10 cellular contexts compared by ENCODE assay signal in the genomic region with DNA sequence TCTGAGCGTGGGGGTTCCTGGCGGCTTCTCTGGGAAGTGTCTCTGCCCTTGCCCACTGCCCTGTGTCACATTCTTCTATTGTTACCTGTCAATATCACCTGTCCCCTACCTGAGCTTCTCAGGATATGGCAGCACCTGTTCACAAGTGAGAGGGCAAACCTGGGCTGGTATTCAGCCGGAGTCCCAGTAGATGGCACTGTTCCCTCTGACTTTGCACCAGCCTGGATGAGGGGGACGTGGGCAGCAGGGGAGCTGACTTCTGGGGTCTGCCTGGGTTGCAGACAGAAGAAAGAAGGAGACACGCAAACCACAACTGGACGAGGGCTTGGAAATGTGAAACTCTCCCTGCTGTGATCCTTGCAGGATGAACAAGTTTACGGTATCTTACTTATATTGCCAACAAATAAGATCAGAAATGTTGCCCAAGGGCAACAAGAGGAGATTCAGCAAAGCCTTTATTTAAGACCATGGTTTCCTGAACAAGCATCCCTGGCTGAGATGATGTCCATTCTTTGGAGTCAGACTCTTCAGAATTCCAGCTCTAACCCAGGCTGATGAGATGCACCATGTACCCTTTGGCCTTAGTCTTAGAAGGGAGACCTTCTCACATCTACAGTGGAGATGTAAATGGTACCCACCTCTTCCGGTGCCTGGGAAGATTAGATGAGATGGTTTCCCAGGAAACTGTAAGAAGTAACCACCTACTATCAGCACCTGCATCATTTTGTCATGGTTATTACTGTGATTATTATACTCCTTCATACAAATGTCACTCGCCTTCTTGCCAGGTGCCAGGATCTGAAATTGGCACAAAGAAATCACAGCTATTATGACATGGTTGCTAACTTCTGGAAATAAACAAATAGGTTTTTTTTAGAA.
DNase-seq lines count a peak whose midpoint lies in the region; ATAC-seq, FAIRE-seq and TF ChIP-seq lines count a peak whose summit lies in the region.
"Had no signal": no experiment of that assay in that cellular context is flagged by ENCODE, and none has a peak within 500 bp of the region (broad histone marks: within the 10 kb centered on the region; RNA-seq: fewer than 3 reads in every experiment).

No MANE protein-coding gene starts in this region.

- H3K36me3 ChIP-seq in H1 (ENCODE audit: control insufficient read depth in 2 of 4, insufficient read depth in 4 of 4, low read length in 3 of 4): no peaks in the 10 kb centered on the region

- no peak overlapping the region for H2BK12ac ChIP-seq in H1 (ENCODE audit: low read depth, low read length)

- CTCF ChIA-PET in H1 (lab: Charles Lee; ENCODE audit: partially characterized antibody): interaction anchor here (0.5 to 2.6 kb wide), 35 partner anchors 8 to 865 kb away, joined by 3 to 11 read pairs (median 4); no protein-coding TSS in a partner anchor

- H2BK15ac ChIP-seq in H1 (ENCODE audit: low read length): no peak overlapping the region

- no peak overlapping the region for H3K27ac ChIP-seq in H1 (ENCODE audit: low read depth, low read length)

- H4K5ac ChIP-seq in H1 (ENCODE audit: insufficient read length, low read depth, low read length): no peak overlapping the region

- no peaks in the 10 kb centered on the region for H3K79me1 ChIP-seq in H1 (ENCODE audit: low read depth, low read length)

- TF ChIP-seq RAD21 in H1 (IDR thresholded peaks at IDR 0.05 in 1 of 2, conservative IDR thresholded peaks at IDR 0.05 in 1 of 2; ENCODE audit: low read depth in 2 of 2, low read length in 2 of 2): peak; percentile 95 to 97

- no peak overlapping the region for H3K27ac Mint-ChIP-seq in progenitor cell of endocrine pancreas
- H3K27ac Mint-ChIP-seq: CD4-positive, CD25-positive, alpha-beta regulatory T cell had no signal

- TF ChIP-seq EP300 in H1 (IDR thresholded peaks at IDR 0.05; ENCODE audit: borderline replicate concordance in 1 of 2, low read depth in 2 of 2, low read length in 2 of 2): no peak

- ATAC-seq in GM18873 (IDR thresholded peaks at IDR 0.05; ENCODE audit: low FRiP score, unreplicated experiment): no peak

- H3K79me2 ChIP-seq in H1 (ENCODE audit: control insufficient read depth in 1 of 2, insufficient read depth in 2 of 2, low read length in 2 of 2): no peaks in the 10 kb centered on the region

- no peak overlapping the region for H2BK5ac ChIP-seq in H1 (ENCODE audit: low read depth, low read length)

- H3K9ac ChIP-seq in H1 (replicated peaks in 1 of 4; ENCODE audit: extremely low read depth in 1 of 4, low read depth in 3 of 4, low read length in 3 of 4): no peak overlapping the region

- no peak overlapping the region for H3K56ac ChIP-seq in H1 (replicated peaks; ENCODE audit: insufficient read length, low read depth, low read length)

- 45% methylated on average over 9 of the region's 9 CpGs; no CpG with 5 or more reads in 1 of the 2 experiments for WGBS in H1 (ENCODE audit: extremely low coverage in 1 of 2, insufficient coverage in 1 of 2, insufficient read length in 1 of 2, insufficient replicate concordance in 2 of 2, low coverage in 1 of 2, low lambda C conversion rate in 2 of 2, missing lambda C conversion rate in 1 of 2), 2 experiments

- peak; percentile 18 to 29 for DNase-seq in SHP77 (lab: John Stamatoyannopoulos, UW)
- DNase-seq in SHP77 treated with DMSO at 0.1 percent for 48 hours (lab: John Stamatoyannopoulos, UW): no peak
- peak; percentile 20 for DNase-seq in NCI-H2196 (lab: John Stamatoyannopoulos, UW; ENCODE audit: unreplicated experiment)
- peak; percentile 27 to 72 for DNase-seq in H1 (ENCODE audit: low read depth in 1 of 2, low spot score in 2 of 2)
- peak; percentile 58 for DNase-seq in progenitor cell of endocrine pancreas (ENCODE audit: low spot score, unreplicated experiment)
- DNase-seq in stimulated activated CD4-positive, alpha-beta T cell treated with anti-CD3 and anti-CD28 coated beads, Interleukin-1b, Interleukin-23, amount 100 ng/mL, for 48 hours: no peak
- no peak for DNase-seq in SK-N-DZ (ENCODE audit: low spot score)
- DNase-seq: CD4-positive, CD25-positive, alpha-beta regulatory T cell; midbrain had no signal

- no peaks in the 10 kb centered on the region for H3K4me1 ChIP-seq in H1 (replicated peaks in 1 of 4; ENCODE audit: control insufficient read depth in 3 of 4, insufficient read depth in 4 of 4, low read length in 3 of 4)

- H3K9me3 ChIP-seq in H1 (ENCODE audit: insufficient read depth in 2 of 2, low read depth in 1 of 2, low read length in 1 of 2): peaks cover 0 to 3% of the 10 kb centered on the region in 2 experiments; a peak in 1 of 4 replicates

- no peak overlapping the region for H3K23ac ChIP-seq in H1 (ENCODE audit: insufficient read length)

- no peak overlapping the region for H2AK5ac ChIP-seq in H1 (ENCODE audit: low read depth, low read length)

- no peak overlapping the region for H3K14ac ChIP-seq in H1 (ENCODE audit: insufficient read length)

- peak; percentile 62 for FAIRE-seq in H1 (lab: Jason Lieb, UNC)

- no peak overlapping the region for H2AFZ ChIP-seq in H1 (ENCODE audit: low read length)

- H3K4ac ChIP-seq in H1 (replicated peaks; ENCODE audit: insufficient read length, low read depth, low read length): no peak overlapping the region

- H3K9me3 Mint-ChIP-seq in progenitor cell of endocrine pancreas (ENCODE audit: low read depth): peaks cover 6% of the 10 kb centered on the region

- no peaks in the 10 kb centered on the region for H4K20me1 ChIP-seq in H1 (replicated peaks in 1 of 2; ENCODE audit: control insufficient read depth in 1 of 2, insufficient read depth in 2 of 2, low read length in 2 of 2)

- H2BK20ac ChIP-seq in H1 (ENCODE audit: low read length): no peak overlapping the region

- H3K27me3 Mint-ChIP-seq in progenitor cell of endocrine pancreas: peaks cover 33% of the 10 kb centered on the region
- H3K27me3 Mint-ChIP-seq: CD4-positive, CD25-positive, alpha-beta regulatory T cell had no signal

- no peak overlapping the region for H3K4me3 ChIP-seq in H1 (ENCODE audit: extremely low read depth in 1 of 4, insufficient read depth in 2 of 4, low read depth in 3 of 4, low read length in 4 of 4)

- H4K91ac ChIP-seq in H1 (replicated peaks; ENCODE audit: insufficient read length, low read length): no peak overlapping the region

- H3K4me2 ChIP-seq in H1 (ENCODE audit: insufficient read depth in 1 of 2, low read depth in 2 of 2, low read length in 2 of 2): no peak overlapping the region

- TF ChIP-seq CTCF in H1 (IDR thresholded peaks at IDR 0.05; ENCODE audit: control extremely low read depth in 1 of 3, insufficient read depth in 1 of 3, low read depth in 1 of 3, low read length in 3 of 3): peak; percentile 84 to 88 (median 87)
- TF ChIP-seq CTCF in progenitor cell of endocrine pancreas (IDR thresholded peaks at IDR 0.05; ENCODE audit: unreplicated experiment): peak; percentile 79

- H3K36me3 Mint-ChIP-seq in progenitor cell of endocrine pancreas (ENCODE audit: insufficient read depth): no peaks in the 10 kb centered on the region
- H3K36me3 Mint-ChIP-seq: CD4-positive, CD25-positive, alpha-beta regulatory T cell had no signal

- no peaks in the 10 kb centered on the region for H3K23me2 ChIP-seq in H1 (ENCODE audit: low read depth, low read length)

- no peak overlapping the region for H3K4me3 Mint-ChIP-seq in progenitor cell of endocrine pancreas (ENCODE audit: low read depth)
- H3K4me3 Mint-ChIP-seq: CD4-positive, CD25-positive, alpha-beta regulatory T cell had no signal

- no peaks in the 10 kb centered on the region for H3K27me3 ChIP-seq in H1 (replicated peaks in 1 of 4; ENCODE audit: control insufficient read depth in 3 of 4, extremely low read depth in 1 of 4, insufficient read depth in 3 of 4, low read length in 3 of 4)

- H3K18ac ChIP-seq in H1 (ENCODE audit: extremely low read depth, low read length): no peak overlapping the region

- H4K8ac ChIP-seq in H1 (ENCODE audit: extremely low read depth, insufficient read depth, low read length): no peak overlapping the region

- H2BK120ac ChIP-seq in H1 (replicated peaks; ENCODE audit: low read depth, low read length): no peak overlapping the region

- H3K4me1 Mint-ChIP-seq in progenitor cell of endocrine pancreas (ENCODE audit: low read depth): peaks cover 4% of the 10 kb centered on the region
- H3K4me1 Mint-ChIP-seq: CD4-positive, CD25-positive, alpha-beta regulatory T cell had no signal

- TF ChIP-seq POLR2A in H1 (IDR thresholded peaks at IDR 0.05; ENCODE audit: control extremely low read depth in 1 of 2, low read depth in 2 of 2, low read length in 2 of 2): no peak

- POLR2A ChIA-PET in H1 (lab: Charles Lee; ENCODE audit: partially characterized antibody): no interaction called here

TF ChIP-seq in H1, 55 proteins besides CTCF, POLR2A, EP300 and RAD21:
- no peak for TF ChIP-seq CREB1 (IDR thresholded peaks at IDR 0.05)
- TF ChIP-seq, protein P1, sequence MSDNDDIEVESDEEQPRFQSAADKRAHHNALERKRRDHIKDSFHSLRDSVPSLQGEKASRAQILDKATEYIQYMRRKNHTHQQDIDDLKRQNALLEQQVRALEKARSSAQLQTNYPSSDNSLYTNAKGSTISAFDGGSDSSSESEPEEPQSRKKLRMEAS (IDR thresholded peaks at IDR 0.05): no peak
- TF ChIP-seq TEAD4 (IDR thresholded peaks at IDR 0.05; ENCODE audit: low read depth, low read length): peak; percentile 47; the same call in 1 of the 2 replicates
- no peak for TF ChIP-seq KDM5A (IDR thresholded peaks at IDR 0.05; ENCODE audit: low read length)

Comparison
In these comparisons a context has a peak if more than half of its experiments do, and no peak if none do; other contexts are left out.
1. DNase-seq: peak in SHP77 (2 of 2), NCI-H2196 (single experiment), H1 (2 of 2) and progenitor cell of endocrine pancreas (single experiment); none in SHP77 treated with DMSO at 0.1 percent for 48 hours (single experiment), stimulated activated CD4-positive, alpha-beta T cell treated with anti-CD3 and anti-CD28 coated beads, Interleukin-1b, Interleukin-23, amount 100 ng/mL, for 48 hours (single experiment) and SK-N-DZ (single experiment).